Comparison of ENCODE assay signal across 8 cellular contexts in the genomic region with DNA sequence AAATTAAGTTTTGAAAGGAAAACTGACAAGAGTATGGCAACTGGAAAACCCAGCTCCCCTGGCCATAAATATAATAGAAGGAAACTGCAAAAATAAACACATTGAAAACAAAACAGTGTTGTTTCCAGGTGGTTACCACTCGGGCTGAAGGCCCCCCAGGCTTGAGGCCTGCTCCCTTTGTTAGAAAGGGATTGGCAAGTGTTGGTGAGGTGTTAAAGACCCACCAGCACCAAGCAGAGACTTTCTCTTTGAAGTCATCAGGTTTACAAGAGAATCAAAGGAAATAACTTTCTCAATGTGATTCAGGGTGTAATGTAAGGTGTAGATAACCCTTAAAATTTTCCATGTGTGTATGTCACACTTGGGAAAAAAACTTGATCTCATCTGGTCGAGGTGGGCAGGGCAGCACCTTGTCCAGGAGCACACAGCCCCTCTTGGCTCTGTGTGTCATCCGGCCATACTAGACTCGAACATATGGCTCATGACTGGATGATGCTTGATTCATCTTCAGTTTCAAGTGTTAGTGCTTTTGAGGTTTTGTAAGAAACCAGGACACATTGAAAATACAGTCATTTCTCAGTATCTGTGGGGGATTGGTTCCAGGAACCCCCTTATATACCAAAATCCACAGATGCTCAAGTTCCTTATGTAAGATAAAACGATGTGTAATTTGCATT. TPM values are rescaled to one million over a fixed set of nuclear protein-coding genes. Genes with fewer than 3 reads are reported as not detected.
DNase-seq lines count a peak whose midpoint lies in the region; ATAC-seq and TF ChIP-seq lines count a peak whose summit lies in the region.

No MANE protein-coding gene starts in this region.

- CTCF ChIA-PET in Panc1 (lab: Charles Lee): interaction anchor here (0.7 kb wide), 1 partner anchor 274 kb away, joined by 5 read pairs; no protein-coding TSS in a partner anchor

- H3K27ac ChIP-seq in Panc1 (ENCODE audit: low read length) (peak overlapping the region; percentile 96), duodenal mucosa (ENCODE audit: low read depth, low read length) (peak overlapping the region; percentile 73), skeletal muscle tissue (ENCODE audit: low read depth, low read length) (peak overlapping the region; percentile 95)

- H3K27me3 ChIP-seq in Panc1 (ENCODE audit: control insufficient read depth, insufficient read depth, low read length): no peaks in the 10 kb centered on the region
- no peaks in the 10 kb centered on the region for H3K27me3 ChIP-seq in duodenal mucosa (ENCODE audit: control insufficient read depth in 1 of 2, insufficient read depth in 2 of 2, low read length in 2 of 2)
- H3K27me3 ChIP-seq in skeletal muscle tissue (ENCODE audit: control insufficient read depth in 3 of 3, insufficient read depth in 3 of 3, low read length in 3 of 3): no peaks in the 10 kb centered on the region

- ATAC-seq in GM18511 (IDR thresholded peaks at IDR 0.05; ENCODE audit: unreplicated experiment): peak; percentile 58
- ATAC-seq in Panc1: no peak
- no peak for ATAC-seq in HG02623 (IDR thresholded peaks at IDR 0.05; ENCODE audit: unreplicated experiment)
- no peak for ATAC-seq in GM19035 (IDR thresholded peaks at IDR 0.05; ENCODE audit: unreplicated experiment)
- no peak for ATAC-seq in HG02759 (IDR thresholded peaks at IDR 0.05; ENCODE audit: unreplicated experiment)
- no peak for ATAC-seq in GM21526 (IDR thresholded peaks at IDR 0.05; ENCODE audit: low FRiP score, unreplicated experiment)

- in situ Hi-C loops in Panc1 (cut with HindIII; ENCODE audit: low pct_unique_long_range_greater_than_20kb, low sequenced_read_pairs): loop anchor here (25.0 kb wide), 2 partner anchors 1132 to 1682 kb away; a partner anchor contains a TSS

- no peak for TF ChIP-seq CTCF in Panc1 (IDR thresholded peaks at IDR 0.05)

- intact Hi-C loops in Panc1 (cut with micrococcal nuclease; ENCODE audit: unreplicated experiment): loop anchor here (5.0 to 10.0 kb wide), 2 partner anchors 37 to 280 kb away; a partner anchor contains a TSS

- POLR2A ChIA-PET in Panc1 (lab: Charles Lee): interaction anchor here (1.0 to 2.0 kb wide), 2 partner anchors 11 to 38 kb away, joined by 3 to 6 read pairs; no protein-coding TSS in a partner anchor

- DNase-seq in Panc1 (ENCODE audit: low read depth, low spot score): no peak

- peak overlapping the region; percentile 50 to 68; a peak in 3 of 4 replicates for H3K4me3 ChIP-seq in Panc1 (ENCODE audit: low read depth in 2 of 2, low read length in 2 of 2)
- H3K4me3 ChIP-seq in duodenal mucosa (ENCODE audit: low read depth in 1 of 2, low read length in 2 of 2): peak overlapping the region; percentile 3 to 10
- no peak overlapping the region for H3K4me3 ChIP-seq in skeletal muscle tissue (ENCODE audit: low read length in 3 of 3)

- H3K36me3 ChIP-seq in Panc1 (ENCODE audit: control insufficient read depth, insufficient read depth, low read length) (peaks cover 23% of the 10 kb centered on the region; the same call in 1 of the 2 replicates), duodenal mucosa (ENCODE audit: control insufficient read depth in 1 of 2, insufficient read depth in 2 of 2, low read length in 2 of 2) (peaks cover 7 to 21% of the 10 kb centered on the region in 2 donors), skeletal muscle tissue (ENCODE audit: control insufficient read depth in 3 of 3, insufficient read depth in 3 of 3, low read length in 3 of 3) (no peaks in the 10 kb centered on the region)

- BruUV-seq in Panc1 (replicated peaks; lab: Mats Ljungman, UMichigan): no TSS peak

- H3K9ac ChIP-seq in duodenal mucosa (ENCODE audit: low read depth in 1 of 2, low read length in 2 of 2): peak overlapping the region; percentile 30 to 57
- peak overlapping the region in 1 of 3 donors; percentile 41 for H3K9ac ChIP-seq in skeletal muscle tissue (ENCODE audit: low read depth in 1 of 3, low read length in 3 of 3)

- H3K4me1 ChIP-seq in Panc1 (ENCODE audit: control insufficient read depth, insufficient read depth, low read length): peaks cover 94% of the 10 kb centered on the region
- peaks cover 84 to 95% of the 10 kb centered on the region in 2 donors for H3K4me1 ChIP-seq in duodenal mucosa (ENCODE audit: control insufficient read depth in 1 of 2, insufficient read depth in 2 of 2, low read length in 2 of 2)
- peaks cover 85 to 98% (median 94%) of the 10 kb centered on the region in 3 donors for H3K4me1 ChIP-seq in skeletal muscle tissue (ENCODE audit: control insufficient read depth in 3 of 3, insufficient read depth in 3 of 3, low read length in 3 of 3)

- H3K9me3 ChIP-seq in Panc1 (ENCODE audit: control insufficient read depth, insufficient read depth, low read depth, low read length) (no peaks in the 10 kb centered on the region), duodenal mucosa (ENCODE audit: control insufficient read depth in 1 of 2, low read length in 2 of 2) (no peaks in the 10 kb centered on the region), skeletal muscle tissue (ENCODE audit: control insufficient read depth in 3 of 3, low read length in 3 of 3) (no peaks in the 10 kb centered on the region)

RNA-seq across cellular contexts. Expression of a gene that starts 7.8 kb away (rescaled TPM):
- total RNA-seq in Panc1 (2021; ENCODE audit: unreplicated experiment): 3,297 TPM
- 5,405 TPM for polyA plus RNA-seq in Panc1 (2012; ENCODE audit: insufficient read length)
- 42.3 TPM for total RNA-seq in skeletal muscle tissue

RNA-seq across cellular contexts. Expression of a gene that starts 36.3 kb away (rescaled TPM):
- 2,011 TPM for total RNA-seq in Panc1 (2021; ENCODE audit: unreplicated experiment)
- 2,958 TPM for polyA plus RNA-seq in Panc1 (2012; ENCODE audit: insufficient read length)
- 314 TPM for total RNA-seq in skeletal muscle tissue

RNA-seq across cellular contexts. Expression of a gene that starts 37.5 kb away (rescaled TPM):
- total RNA-seq in Panc1 (2021; ENCODE audit: unreplicated experiment) (11.1 TPM), skeletal muscle tissue (under 0.01 TPM)
- polyA plus RNA-seq in Panc1 (2012; ENCODE audit: insufficient read length): 9.2 TPM

Comparison
In these comparisons a context has a peak if more than half of its experiments do, and no peak if none do; other contexts are left out.
1. H3K4me3 ChIP-seq: peak in Panc1 (2 of 2) and duodenal mucosa (2 of 2); none in skeletal muscle tissue (0 of 3).
2. RNA of a gene that starts 7.8 kb away (total RNA-seq): 3,297 TPM in Panc1 (single experiment); 42.3 TPM in skeletal muscle tissue (single experiment); every median in the first group is over 10 times any median in the second.
3. RNA of a gene that starts 37.5 kb away (total RNA-seq): 11.1 TPM in Panc1 (single experiment); under 0.01 TPM in skeletal muscle tissue (single experiment); every median in the first group is over 10 times any median in the second.
4. Peak in every context shown above with its lines, with median percentiles within 50 percentile points of each other: H3K27ac ChIP-seq.